ENCODE assay signal across 24 cellular contexts in genomic region chr1:153954826-153955225, GRCh38. TPM values are rescaled to one million over a fixed set of nuclear protein-coding genes. Genes with fewer than 3 reads are reported as not detected.
DNase-seq lines count a peak whose midpoint lies in the region; ATAC-seq and TF ChIP-seq lines count a peak whose summit lies in the region.
"Had no signal": no experiment of that assay in that cellular context is flagged by ENCODE, and none has a peak within 500 bp of the region (broad histone marks: within the 10 kb centered on the region; RNA-seq: fewer than 3 reads in every experiment).

No MANE protein-coding gene starts in this region.

- H3K4me2 ChIP-seq in Loucy (ENCODE audit: low read depth, low read length, poor library complexity, severe bottlenecking), result peak overlapping the region; percentile 46
- H3K4me2 ChIP-seq: KMS-11 had no signal

- H3K36me3 Mint-ChIP-seq in CD4-positive, alpha-beta T cell (ENCODE audit: low read depth), result peaks cover 67% of the 10 kb centered on the region
- peaks cover 83% of the 10 kb centered on the region for H3K36me3 Mint-ChIP-seq in dendritic cell treated with granulocyte-macrophage colony-stimulating factor and Interleukin-4, amounts not matched to agents 40 ng/mL and 50 ng/mL, for 4 days (ENCODE audit: low read depth)
- H3K36me3 Mint-ChIP-seq in naive thymus-derived CD8-positive, alpha-beta T cell, result peaks cover 4 to 46% (median 11%) of the 10 kb centered on the region in 3 donors

- H3K27ac Mint-ChIP-seq in CD4-positive, alpha-beta T cell, result peak overlapping the region; percentile 89
- peak overlapping the region; percentile 20 for H3K27ac Mint-ChIP-seq in dendritic cell treated with granulocyte-macrophage colony-stimulating factor and Interleukin-4, amounts not matched to agents 40 ng/mL and 50 ng/mL, for 4 days
- peak overlapping the region in 8 of 10 donors; percentile 71 to 97 (median 90) for H3K27ac Mint-ChIP-seq in naive thymus-derived CD8-positive, alpha-beta T cell

- TF ChIP-seq CTCF in CD4-positive, alpha-beta T cell (IDR thresholded peaks at IDR 0.05), result no peak
- TF ChIP-seq CTCF in Loucy (conservative IDR thresholded peaks at IDR 0.05; ENCODE audit: low read length), result no peak

- no peak overlapping the region for H3K9ac ChIP-seq in Loucy (ENCODE audit: low read depth, low read length, poor library complexity, severe bottlenecking)
- H3K9ac ChIP-seq: KMS-11 had no signal

- DNase-seq in CD4-positive, alpha-beta T cell, result no peak
- DNase-seq in naive thymus-derived CD8-positive, alpha-beta T cell, result no peak
- no peak for DNase-seq in activated gamma-delta T cell (lab: John Stamatoyannopoulos, UW)
- no peak for DNase-seq in activated CD4-positive, CD25-positive, alpha-beta regulatory T cell treated with anti-CD3 and anti-CD28 coated beads, Interleukin-2, amount 50 U/mL, for 72 hours
- DNase-seq: activated T-cell treated with anti-CD3 and anti-CD28 coated beads, Interleukin-2, amount 50 U/mL, for 1 hour; anterior cingulate cortex; Calu3; DMS79; effector CD8-positive, alpha-beta T cell; MM.1S; NCI-H1105 treated with DMSO at 0.1 percent for 48 hours; NCI-H1930; NCI-H524 treated with DMSO at 0.1 percent for 48 hours; OCI-M1; sigmoid colon had no signal

- peak overlapping the region; percentile 14 for H3K27ac ChIP-seq in CD4-positive, alpha-beta T cell (ENCODE audit: low read depth, low read length)
- H3K27ac ChIP-seq: breast epithelium, C4-2B, KMS-11, sigmoid colon, SK-N-MC had no signal

- H3K4me3 ChIP-seq in Loucy (ENCODE audit: low read length, poor library complexity, severe bottlenecking), result peak overlapping the region; percentile 5
- H3K4me3 ChIP-seq: breast epithelium, sigmoid colon, SK-N-MC had no signal

- CTCF ChIA-PET in CD4-positive, alpha-beta T cell (lab: Charles Lee), result interaction anchor here (1.7 kb wide), 1 partner anchor 8 kb away, joined by 4 read pairs; the partner anchor contains the start of gene DENND4B

- H3K9me2 ChIP-seq in Loucy (replicated peaks; ENCODE audit: low read depth, low read length), result no peaks in the 10 kb centered on the region

- H3K36me3 ChIP-seq in Loucy (ENCODE audit: insufficient read depth, low read length), result peaks cover 32% of the 10 kb centered on the region; the same call in 1 of the 2 replicates

- intact Hi-C loops in CD4-positive, alpha-beta T cell (cut with DNase I, micrococcal nuclease), result loop anchor here in 1 of 2 experiments (5.0 kb wide), 1 partner anchor 33 kb away; the partner anchor contains the start of gene GATAD2B
- intact Hi-C loops in dendritic cell treated with granulocyte-macrophage colony-stimulating factor and Interleukin-4, amounts not matched to agents 40 ng/mL and 50 ng/mL, for 4 days (cut with micrococcal nuclease), result no loop called here

- no peaks in the 10 kb centered on the region for H3K27me3 ChIP-seq in CD4-positive, alpha-beta T cell (ENCODE audit: control insufficient read depth, insufficient read depth, low read length)
- H3K27me3 ChIP-seq in Loucy (ENCODE audit: insufficient read depth, low read length, poor library complexity, severe bottlenecking), result no peaks in the 10 kb centered on the region
- H3K27me3 ChIP-seq: breast epithelium, sigmoid colon had no signal

- H3K27me3 Mint-ChIP-seq in CD4-positive, alpha-beta T cell, result no peaks in the 10 kb centered on the region
- H3K27me3 Mint-ChIP-seq in dendritic cell treated with granulocyte-macrophage colony-stimulating factor and Interleukin-4, amounts not matched to agents 40 ng/mL and 50 ng/mL, for 4 days, result no peaks in the 10 kb centered on the region
- no peaks in the 10 kb centered on the region for H3K27me3 Mint-ChIP-seq in naive thymus-derived CD8-positive, alpha-beta T cell
- H3K27me3 Mint-ChIP-seq: stimulated activated memory B cell treated with anti-CD40 and anti-IgM and Interleukin-4, amounts not matched to agents 10 μg/mL and 1 μg/mL and 100 μg/mL, for 72 hours; type B pancreatic cell had no signal

- H3K79me2 ChIP-seq in Loucy (ENCODE audit: insufficient read depth, low read length), result peaks cover 59% of the 10 kb centered on the region

- no peak overlapping the region for H2AFZ ChIP-seq in Loucy (ENCODE audit: low read length)

- no peaks in the 10 kb centered on the region for H3K9me3 Mint-ChIP-seq in CD4-positive, alpha-beta T cell
- no peaks in the 10 kb centered on the region for H3K9me3 Mint-ChIP-seq in dendritic cell treated with granulocyte-macrophage colony-stimulating factor and Interleukin-4, amounts not matched to agents 40 ng/mL and 50 ng/mL, for 4 days
- no peaks in the 10 kb centered on the region for H3K9me3 Mint-ChIP-seq in naive thymus-derived CD8-positive, alpha-beta T cell
- H3K9me3 Mint-ChIP-seq: stimulated activated memory B cell treated with anti-CD40 and anti-IgM and Interleukin-4, amounts not matched to agents 10 μg/mL and 1 μg/mL and 100 μg/mL, for 72 hours; type B pancreatic cell had no signal

- POLR2A ChIA-PET in CD4-positive, alpha-beta T cell (lab: Charles Lee), result interaction anchor here (0.6 to 1.2 kb wide), 2 partner anchors 8 to 39 kb away, joined by 3 to 4 read pairs; partner anchors contain the start of gene SLC39A1
- POLR2A ChIA-PET in naive thymus-derived CD8-positive, alpha-beta T cell (lab: Charles Lee), result interaction anchor here (1.0 to 8.7 kb wide), 7 partner anchors 8 to 36 kb away, joined by 4 to 118 read pairs (median 24); partner anchors contain the start of genes CREB3L4, DENND4B, JTB and RAB13

- peaks cover 42% of the 10 kb centered on the region for H3K4me1 ChIP-seq in Loucy (ENCODE audit: insufficient read depth, low read length, poor library complexity, severe bottlenecking)

- no peaks in the 10 kb centered on the region for H3K9me3 ChIP-seq in CD4-positive, alpha-beta T cell (ENCODE audit: control insufficient read depth, low read length)
- H3K9me3 ChIP-seq in Loucy (ENCODE audit: insufficient read depth, low read depth, low read length), result no peaks in the 10 kb centered on the region
- H3K9me3 ChIP-seq: breast epithelium, sigmoid colon had no signal

- H4K20me1 ChIP-seq in Loucy (ENCODE audit: insufficient read depth, low read length, poor library complexity, severe bottlenecking), result peaks cover 40% of the 10 kb centered on the region

- no peaks in the 10 kb centered on the region for H3F3A ChIP-seq in Loucy (ENCODE audit: low read depth)

- peaks cover 53% of the 10 kb centered on the region for H3K4me1 Mint-ChIP-seq in CD4-positive, alpha-beta T cell (ENCODE audit: low read depth)
- H3K4me1 Mint-ChIP-seq in dendritic cell treated with granulocyte-macrophage colony-stimulating factor and Interleukin-4, amounts not matched to agents 40 ng/mL and 50 ng/mL, for 4 days (ENCODE audit: low read depth), result peaks cover 81% of the 10 kb centered on the region
- H3K4me1 Mint-ChIP-seq in naive thymus-derived CD8-positive, alpha-beta T cell, result peaks cover 40 to 63% (median 60%) of the 10 kb centered on the region in 4 donors

- peak overlapping the region; percentile 74 for H3K4me3 Mint-ChIP-seq in CD4-positive, alpha-beta T cell
- H3K4me3 Mint-ChIP-seq in dendritic cell treated with granulocyte-macrophage colony-stimulating factor and Interleukin-4, amounts not matched to agents 40 ng/mL and 50 ng/mL, for 4 days, result no peak overlapping the region
- H3K4me3 Mint-ChIP-seq in naive thymus-derived CD8-positive, alpha-beta T cell, result peak overlapping the region in 8 of 10 donors; percentile 10 to 95 (median 40)

- no peak for ATAC-seq in CD4-positive, alpha-beta T cell (ENCODE audit: poor library complexity)
- ATAC-seq in naive thymus-derived CD8-positive, alpha-beta T cell, result no peak
- no peak for ATAC-seq in GM21786 (IDR thresholded peaks at IDR 0.05; ENCODE audit: unreplicated experiment)
- ATAC-seq: stimulated activated memory B cell treated with anti-CD40 and anti-IgM and Interleukin-4, amounts not matched to agents 10 μg/mL and 1 μg/mL and 100 μg/mL, for 72 hours had no signal

RNA-seq across cellular contexts. Expression of gene CRTC2, which starts 3.6 kb away (rescaled TPM):
- total RNA-seq in CD4-positive, alpha-beta T cell, result 100 to 1,000 TPM; 147 to 152 TPM
- 100 to 1,000 TPM; 132 to 147 TPM for total RNA-seq in naive thymus-derived CD8-positive, alpha-beta T cell
- 10 to 100 TPM; 21.4 to 49.6 (median 27.1) TPM for polyA plus RNA-seq in naive thymus-derived CD8-positive, alpha-beta T cell

RNA-seq across cellular contexts. Expression of gene DENND4B, which starts 8.3 kb away (rescaled TPM):
- total RNA-seq in CD4-positive, alpha-beta T cell, result 10 to 100 TPM; 87.0 to 98.7 TPM
- total RNA-seq in naive thymus-derived CD8-positive, alpha-beta T cell, result 100 to 1,000 TPM; 174 to 194 TPM
- polyA plus RNA-seq in naive thymus-derived CD8-positive, alpha-beta T cell, result 10 to 100 TPM; 12.0 to 21.2 (median 19.0) TPM

RNA-seq across cellular contexts. Expression of gene SLC39A1, which starts 8.5 kb away (rescaled TPM):
- 1 to 10 TPM; 6.4 to 6.9 TPM for total RNA-seq in CD4-positive, alpha-beta T cell
- 10 to 100 TPM; 14.7 to 14.9 TPM for total RNA-seq in naive thymus-derived CD8-positive, alpha-beta T cell
- 10 to 100 TPM; 29.5 to 35.2 (median 32.6) TPM for polyA plus RNA-seq in naive thymus-derived CD8-positive, alpha-beta T cell

RNA-seq across cellular contexts. Expression of gene CREB3L4, which starts 12.9 kb away (rescaled TPM):
- total RNA-seq in CD4-positive, alpha-beta T cell, result 1 to 10 TPM; 2.9 to 3.9 TPM
- total RNA-seq in naive thymus-derived CD8-positive, alpha-beta T cell, result 10 to 100 TPM; 11.1 to 13.2 TPM
- 1 to 10 TPM; 4.3 to 6.0 (median 4.4) TPM for polyA plus RNA-seq in naive thymus-derived CD8-positive, alpha-beta T cell

RNA-seq across cellular contexts. Expression of gene JTB, which starts 22.6 kb away (rescaled TPM):
- 10 to 100 TPM; 80.4 to 80.9 TPM for total RNA-seq in CD4-positive, alpha-beta T cell
- total RNA-seq in naive thymus-derived CD8-positive, alpha-beta T cell, result 100 to 1,000 TPM; 120 to 121 TPM
- 100 to 1,000 TPM; 302 to 384 (median 322) TPM for polyA plus RNA-seq in naive thymus-derived CD8-positive, alpha-beta T cell

Comparison
In these comparisons a context has a peak if more than half of its experiments do, and no peak if none do; other contexts are left out.
1. H3K27ac Mint-ChIP-seq: peak in every context shown above with its lines; median percentile 90 in naive thymus-derived CD8-positive, alpha-beta T cell; 89 in CD4-positive, alpha-beta T cell; 20 in dendritic cell treated with granulocyte-macrophage colony-stimulating factor and Interleukin-4, amounts not matched to agents 40 ng/mL and 50 ng/mL, for 4 days.